In the genomic region with DNA sequence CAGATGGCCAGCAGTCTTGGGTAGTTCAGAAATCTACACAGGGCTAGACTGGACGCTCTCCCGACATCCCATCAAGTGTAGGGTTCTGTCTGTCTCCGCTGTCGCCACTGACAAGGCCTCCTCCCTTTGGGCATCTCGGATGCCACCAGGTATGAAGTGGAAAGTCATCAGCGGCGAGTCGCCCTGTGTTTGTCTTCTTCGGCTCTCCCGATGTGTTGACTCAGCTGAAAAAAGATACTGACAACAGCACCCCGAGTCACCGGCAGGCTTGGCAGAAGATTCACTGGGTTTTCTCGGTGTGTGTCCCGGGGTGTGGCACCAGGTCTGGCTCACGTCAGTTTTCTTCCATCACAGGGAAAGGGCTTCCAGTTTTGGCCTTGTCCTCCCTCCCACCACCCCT, we compare ENCODE assay signal across 19 cellular contexts. TPM values are rescaled to one million over a fixed set of nuclear protein-coding genes. Genes with fewer than 3 reads are reported as not detected.
DNase-seq lines count a peak whose midpoint lies in the region; ATAC-seq, FAIRE-seq and TF ChIP-seq lines count a peak whose summit lies in the region.
"Had no signal": no experiment of that assay in that cellular context is flagged by ENCODE, and none has a peak within 500 bp of the region (broad histone marks: within the 10 kb centered on the region; RNA-seq: fewer than 3 reads in every experiment).

No MANE protein-coding gene starts in this region.

- no peaks in the 10 kb centered on the region for H3K9me3 ChIP-seq in IMR-90 (ENCODE audit: control insufficient read depth, insufficient read depth, low read length)
- H3K9me3 ChIP-seq in mammary epithelial cell (replicated peaks; ENCODE audit: insufficient read depth, low read length) = no peaks in the 10 kb centered on the region
- no peaks in the 10 kb centered on the region for H3K9me3 ChIP-seq in kidney (ENCODE audit: control insufficient read depth in 1 of 2, low read length in 2 of 2)
- H3K9me3 ChIP-seq in trophoblast cell (ENCODE audit: insufficient read depth, low read depth, low read length) = no peaks in the 10 kb centered on the region
- no peaks in the 10 kb centered on the region for H3K9me3 ChIP-seq in thyroid gland
- H3K9me3 ChIP-seq: SJSA1 had no signal

- H4K12ac ChIP-seq in trophoblast cell (ENCODE audit: low read depth, low read length) = no peak overlapping the region

- H4K91ac ChIP-seq in IMR-90 (ENCODE audit: insufficient read depth, low read depth, low read length) (no peak overlapping the region), trophoblast cell (ENCODE audit: low read depth, low read length) (no peak overlapping the region)

- H4K20me1 ChIP-seq in IMR-90 (ENCODE audit: insufficient read depth, low read length) (no peaks in the 10 kb centered on the region), mammary epithelial cell (ENCODE audit: insufficient read depth, low read length) (no peaks in the 10 kb centered on the region)

- no peak overlapping the region for H2BK15ac ChIP-seq in IMR-90 (ENCODE audit: low read depth, low read length)

- H2BK120ac ChIP-seq in IMR-90 (ENCODE audit: low read depth, low read length) = no peak overlapping the region
- no peak overlapping the region for H2BK120ac ChIP-seq in trophoblast cell (ENCODE audit: insufficient read depth, low read length, poor library complexity)

- H3K79me2 ChIP-seq in mammary epithelial cell (ENCODE audit: insufficient read depth, low read length) = no peaks in the 10 kb centered on the region
- no peaks in the 10 kb centered on the region for H3K79me2 ChIP-seq in trophoblast cell (ENCODE audit: control insufficient read depth, insufficient read depth, low read length, poor library complexity)

- FAIRE-seq in kidney (lab: Jason Lieb, UNC) = no peak
- FAIRE-seq: G401.6, GM12891, GM19239 had no signal

- H2BK20ac ChIP-seq in IMR-90 (ENCODE audit: low read depth, low read length) = peak overlapping the region; percentile 45; the same call in 1 of the 2 replicates

- no peak for ATAC-seq in IMR-90 (ENCODE audit: low read depth)

- H2BK5ac ChIP-seq in IMR-90 (ENCODE audit: low read depth, low read length, poor library complexity, severe bottlenecking) (no peak overlapping the region), trophoblast cell (ENCODE audit: low read depth, low read length, poor library complexity) (no peak overlapping the region)

- no peak overlapping the region for H3K27ac Mint-ChIP-seq in activated T-helper 1 cell treated with anti-CD3 and anti-CD28 coated beads, Interleukin-12 subunit alpha, Interleukin-12 subunit beta, Interleukin-2, Interleukin-4 antibody, amounts not matched to agents 30 ng/mL and 10 ng/mL and 1 ng/mL, durations not matched to agents 14 hours and 24 hours and 36 hours
- H3K27ac Mint-ChIP-seq: B cell; CD4-positive, alpha-beta T cell had no signal

- H4K8ac ChIP-seq in IMR-90 (ENCODE audit: low read depth in 2 of 2, low read length in 2 of 2) (no peak overlapping the region), trophoblast cell (ENCODE audit: low read depth, low read length) (no peak overlapping the region)

- in situ Hi-C loops in IMR-90 (cut with MboI; ENCODE audit: low sequenced_read_pairs) (loop anchor here (10.0 kb wide), 1 partner anchor 395 kb away; the partner anchor contains the start of gene THPO), mammary epithelial cell (cut with MboI; ENCODE audit: low sequenced_read_pairs in 2 of 2) (loop anchor here in 1 of 2 donors (5.0 to 10.0 kb wide), 2 partner anchors 37 to 115 kb away; no protein-coding TSS in a partner anchor)

- H2AFZ ChIP-seq in IMR-90 (replicated peaks; ENCODE audit: low read length, poor library complexity) (no peak overlapping the region), mammary epithelial cell (ENCODE audit: low read depth, low read length) (peak overlapping the region; percentile 47), trophoblast cell (ENCODE audit: insufficient read depth, low read length, poor library complexity) (no peak overlapping the region)

- H3K4me2 ChIP-seq in IMR-90 (ENCODE audit: low read depth, low read length) (no peak overlapping the region), mammary epithelial cell (ENCODE audit: insufficient read depth, low read depth, low read length) (no peak overlapping the region), trophoblast cell (ENCODE audit: low read length) (no peak overlapping the region)

- H3K27ac ChIP-seq in IMR-90 (ENCODE audit: insufficient read depth, low read length) (no peak overlapping the region), mammary epithelial cell (ENCODE audit: insufficient read depth, low read depth, low read length) (no peak overlapping the region), kidney (ENCODE audit: low read depth in 2 of 2, low read length in 2 of 2) (no peak overlapping the region), trophoblast cell (ENCODE audit: low read depth, low read length) (no peak overlapping the region), thyroid gland (no peak overlapping the region)
- H3K27ac ChIP-seq: RWPE1, SJSA1 had no signal

- H3K4me1 Mint-ChIP-seq in activated T-helper 1 cell treated with anti-CD3 and anti-CD28 coated beads, Interleukin-12 subunit alpha, Interleukin-12 subunit beta, Interleukin-2, Interleukin-4 antibody, amounts not matched to agents 30 ng/mL and 10 ng/mL and 1 ng/mL, durations not matched to agents 14 hours and 24 hours and 36 hours (ENCODE audit: low read depth) = peaks cover 5% of the 10 kb centered on the region

- TF ChIP-seq RAD21 in IMR-90 (IDR thresholded peaks at IDR 0.05; ENCODE audit: low read length) = no peak

- H3K9me1 ChIP-seq in IMR-90 (ENCODE audit: insufficient read depth, low read length) = peaks cover 10% of the 10 kb centered on the region

- H3K4ac ChIP-seq in IMR-90 (ENCODE audit: low read depth, low read length) = no peak overlapping the region
- H3K4ac ChIP-seq in trophoblast cell (ENCODE audit: low read depth, low read length) = no peak overlapping the region

- H3K9ac ChIP-seq in IMR-90 (ENCODE audit: low read depth, low read length) (no peak overlapping the region), mammary epithelial cell (ENCODE audit: insufficient read depth, low read length) (no peak overlapping the region), kidney (ENCODE audit: low read length in 2 of 2) (no peak overlapping the region), trophoblast cell (ENCODE audit: low read length) (no peak overlapping the region)

- H2AK5ac ChIP-seq in IMR-90 (ENCODE audit: low read depth, low read length) = no peak overlapping the region
- H2AK5ac ChIP-seq in trophoblast cell (ENCODE audit: low read length) = no peak overlapping the region

- intact Hi-C loops in IMR-90 (cut with micrococcal nuclease) = no loop called here
- intact Hi-C loops in mammary epithelial cell (cut with micrococcal nuclease) = loop anchor here (5.0 to 10.0 kb wide), 2 partner anchors 42 to 405 kb away; partner anchors contain the start of genes CLCN2 and POLR2H
- intact Hi-C loops in kidney (cut with DNase I) = no loop called here
- intact Hi-C loops in thyroid gland (cut with DNase I) = no loop called here
- intact Hi-C loops in activated T-helper 1 cell treated with anti-CD3 and anti-CD28 coated beads, Interleukin-12 subunit alpha, Interleukin-12 subunit beta, Interleukin-2, Interleukin-4 antibody, amounts not matched to agents 30 ng/mL and 10 ng/mL and 1 ng/mL, durations not matched to agents 14 hours and 24 hours and 36 hours (cut with micrococcal nuclease) = no loop called here

- H3K4me3 ChIP-seq in IMR-90 (ENCODE audit: insufficient read depth, low read depth, low read length) = no peak overlapping the region
- no peak overlapping the region for H3K4me3 ChIP-seq in mammary epithelial cell (replicated peaks in 1 of 3; ENCODE audit: insufficient read depth in 1 of 3, low read depth in 2 of 3, low read length in 3 of 3)
- H3K4me3 ChIP-seq in kidney (ENCODE audit: low read length in 2 of 2) = no peak overlapping the region
- no peak overlapping the region for H3K4me3 ChIP-seq in trophoblast cell (ENCODE audit: low read depth, low read length)
- no peak overlapping the region for H3K4me3 ChIP-seq in thyroid gland (replicated peaks in 1 of 3)
- H3K4me3 ChIP-seq: SJSA1 had no signal

- no peak overlapping the region for H2AK9ac ChIP-seq in IMR-90 (replicated peaks; ENCODE audit: low read depth, low read length, poor library complexity)

- POLR2A ChIA-PET in IMR-90 (lab: Charles Lee; ENCODE audit: unreplicated experiment) = no interaction called here

- 84% methylated on average over 9 of the region's 15 CpGs; no CpG with 5 or more reads in 1 of the 2 experiments for WGBS in IMR-90 (ENCODE audit: extremely low coverage in 2 of 2, insufficient read length in 1 of 2), 2 experiments
- WGBS in mammary epithelial cell (ENCODE audit: low coverage, missing lambda C conversion rate) = 69% methylated on average over 12 of the region's 15 CpGs
- no CpG with 5 or more reads among the region's 15 CpGs for WGBS in trophoblast cell (ENCODE audit: extremely low coverage, insufficient coverage, insufficient read length)
- WGBS in thyroid gland, 2 donors = 89 to 91% methylated on average over 15 of the region's 15 CpGs

- no TSS peak for BruUV-seq in IMR-90 (replicated peaks; lab: Mats Ljungman, UMichigan)
- BruUV-seq in mammary epithelial cell (replicated peaks; lab: Mats Ljungman, UMichigan) = no TSS peak

- TF ChIP-seq POLR2A in IMR-90 (IDR thresholded peaks at IDR 0.05; ENCODE audit: low read depth, low read length) = no peak
- TF ChIP-seq POLR2A in thyroid gland (IDR thresholded peaks at IDR 0.05) = no peak

- H3K36me3 ChIP-seq in IMR-90 (ENCODE audit: control insufficient read depth, insufficient read depth, low read length) (no peaks in the 10 kb centered on the region), mammary epithelial cell (ENCODE audit: insufficient read depth, low read length) (no peaks in the 10 kb centered on the region), kidney (ENCODE audit: control insufficient read depth in 1 of 2, insufficient read depth in 2 of 2, low read length in 2 of 2) (no peaks in the 10 kb centered on the region), trophoblast cell (ENCODE audit: control insufficient read depth in 1 of 2, insufficient read depth in 2 of 2, low read length in 2 of 2) (no peaks in the 10 kb centered on the region), thyroid gland (no peaks in the 10 kb centered on the region)
- H3K36me3 ChIP-seq: SJSA1 had no signal

- H3K4me3 Mint-ChIP-seq in activated T-helper 1 cell treated with anti-CD3 and anti-CD28 coated beads, Interleukin-12 subunit alpha, Interleukin-12 subunit beta, Interleukin-2, Interleukin-4 antibody, amounts not matched to agents 30 ng/mL and 10 ng/mL and 1 ng/mL, durations not matched to agents 14 hours and 24 hours and 36 hours = no peak overlapping the region
- H3K4me3 Mint-ChIP-seq: B cell; CD4-positive, alpha-beta T cell had no signal

- H3K18ac ChIP-seq in IMR-90 (ENCODE audit: low read depth, low read length) (no peak overlapping the region), trophoblast cell (ENCODE audit: low read length) (no peak overlapping the region)

- H3K27me3 Mint-ChIP-seq in activated T-helper 1 cell treated with anti-CD3 and anti-CD28 coated beads, Interleukin-12 subunit alpha, Interleukin-12 subunit beta, Interleukin-2, Interleukin-4 antibody, amounts not matched to agents 30 ng/mL and 10 ng/mL and 1 ng/mL, durations not matched to agents 14 hours and 24 hours and 36 hours (ENCODE audit: insufficient read depth) = peaks cover 2% of the 10 kb centered on the region

- no peak overlapping the region for H3K56ac ChIP-seq in IMR-90 (ENCODE audit: extremely low read depth, insufficient read depth, low read length)

- DNase-seq in IMR-90 (no peak), mammary epithelial cell (peak; percentile 82), kidney (peak; percentile 30), trophoblast cell (no peak), OCI-M2 (lab: John Stamatoyannopoulos, UW; ENCODE audit: unreplicated experiment) (no peak), thyroid gland (no peak)
- DNase-seq in activated T-helper 1 cell treated with anti-CD3 and anti-CD28 coated beads, Interleukin-12 subunit alpha, Interleukin-12 subunit beta, Interleukin-2, Interleukin-4 antibody, amounts not matched to agents 30 ng/mL and 10 ng/mL and 1 ng/mL, durations not matched to agents 14 hours and 24 hours and 36 hours (ENCODE audit: low spot score) = no peak
- DNase-seq: Calu3; CD4-positive, alpha-beta T cell; DMS79 treated with DMSO at 0.1 percent for 48 hours; NCI-H1417 treated with DMSO at 0.1 percent for 48 hours; NCI-H2029; NCI-H2171 treated with DMSO at 0.1 percent for 48 hours had no signal

- H3K79me1 ChIP-seq in IMR-90 (ENCODE audit: low read depth in 1 of 2, low read length in 2 of 2) = no peaks in the 10 kb centered on the region
- peaks cover 4% of the 10 kb centered on the region for H3K79me1 ChIP-seq in trophoblast cell (ENCODE audit: low read length)

- no peak overlapping the region for H3K14ac ChIP-seq in IMR-90 (replicated peaks; ENCODE audit: low read depth, low read length)
- no peak overlapping the region for H3K14ac ChIP-seq in trophoblast cell (ENCODE audit: low read length)

- H3K27me3 ChIP-seq in IMR-90 (ENCODE audit: control insufficient read depth, insufficient read depth, low read length) = no peaks in the 10 kb centered on the region
- H3K27me3 ChIP-seq in mammary epithelial cell (ENCODE audit: insufficient read depth, low read length) = no peaks in the 10 kb centered on the region
- no peaks in the 10 kb centered on the region for H3K27me3 ChIP-seq in trophoblast cell (ENCODE audit: insufficient read depth, low read length)
- H3K27me3 ChIP-seq in thyroid gland = no peaks in the 10 kb centered on the region
- H3K27me3 ChIP-seq: SJSA1 had no signal

- CTCF ChIA-PET in IMR-90 (lab: Yijun Ruan, JAX) (no interaction called here), mammary epithelial cell (lab: Charles Lee; ENCODE audit: low non-redundant PET) (interaction anchor here (0.7 kb wide), 1 partner anchor 364 kb away, joined by 5 read pairs; no protein-coding TSS in a partner anchor)

- H3K23ac ChIP-seq in IMR-90 (ENCODE audit: low read depth, low read length) = no peak overlapping the region
- H3K23ac ChIP-seq in trophoblast cell (ENCODE audit: low read length) = no peak overlapping the region

- peak overlapping the region; percentile 39 for H2BK12ac ChIP-seq in trophoblast cell (ENCODE audit: low read length)

- H3K36me3 Mint-ChIP-seq in activated T-helper 1 cell treated with anti-CD3 and anti-CD28 coated beads, Interleukin-12 subunit alpha, Interleukin-12 subunit beta, Interleukin-2, Interleukin-4 antibody, amounts not matched to agents 30 ng/mL and 10 ng/mL and 1 ng/mL, durations not matched to agents 14 hours and 24 hours and 36 hours (ENCODE audit: low read depth) = no peaks in the 10 kb centered on the region

- no peaks in the 10 kb centered on the region for H3K9me3 Mint-ChIP-seq in activated T-helper 1 cell treated with anti-CD3 and anti-CD28 coated beads, Interleukin-12 subunit alpha, Interleukin-12 subunit beta, Interleukin-2, Interleukin-4 antibody, amounts not matched to agents 30 ng/mL and 10 ng/mL and 1 ng/mL, durations not matched to agents 14 hours and 24 hours and 36 hours
- H3K9me3 Mint-ChIP-seq: CD4-positive, alpha-beta T cell had no signal

- no peak for TF ChIP-seq CTCF in IMR-90 (conservative IDR thresholded peaks at IDR 0.05; ENCODE audit: low read depth, low read length)
- TF ChIP-seq CTCF in mammary epithelial cell (conservative IDR thresholded peaks at IDR 0.05 in 1 of 2, IDR thresholded peaks at IDR 0.05 in 1 of 2; ENCODE audit: extremely low read depth in 1 of 2, insufficient read depth in 1 of 2, low read depth in 1 of 2, low read length in 2 of 2) = no peak
- no peak for TF ChIP-seq CTCF in kidney (IDR thresholded peaks at IDR 0.05; ENCODE audit: borderline replicate concordance, extremely low read depth, insufficient read depth)
- TF ChIP-seq CTCF in thyroid gland (IDR thresholded peaks at IDR 0.05) = no peak

- H4K5ac ChIP-seq in IMR-90 (ENCODE audit: low read depth, low read length) = no peak overlapping the region

- dilution Hi-C loops in IMR-90 (cut with HindIII; ENCODE audit: low sequenced_read_pairs, unreplicated experiment) = no loop called here
- dilution Hi-C loops in mammary epithelial cell (cut with HindIII; ENCODE audit: low sequenced_read_pairs) = loop anchor here (5.0 kb wide), 2 partner anchors 37 to 112 kb away; no protein-coding TSS in a partner anchor

- H3K4me1 ChIP-seq in IMR-90 (ENCODE audit: control insufficient read depth, insufficient read depth, low read length) = peaks cover 34% of the 10 kb centered on the region
- H3K4me1 ChIP-seq in mammary epithelial cell (ENCODE audit: insufficient read depth, low read length) = peaks cover 23% of the 10 kb centered on the region
- no peaks in the 10 kb centered on the region for H3K4me1 ChIP-seq in kidney (ENCODE audit: control insufficient read depth in 1 of 2, insufficient read depth in 1 of 2, low read depth in 1 of 2, low read length in 2 of 2)
- peaks cover 13% of the 10 kb centered on the region in 2 experiments for H3K4me1 ChIP-seq in trophoblast cell (ENCODE audit: control insufficient read depth in 1 of 2, insufficient read depth in 2 of 2, low read length in 2 of 2)
- H3K4me1 ChIP-seq in thyroid gland = peaks cover 0 to 6% of the 10 kb centered on the region in 2 donors
- H3K4me1 ChIP-seq: SJSA1 had no signal

RNA-seq across cellular contexts. Expression of gene VPS8, which starts 42.2 kb away (rescaled TPM):
- total RNA-seq in IMR-90 (2012; rRNA removed) = 52.5 and 56.1 TPM in 2 replicates
- 13.1 and 14.0 TPM in 2 replicates for polyA plus RNA-seq in IMR-90 (2012; rRNA removed)
- polyA plus RNA-seq in IMR-90 (2012; cell fraction: cytosol; rRNA removed) = 1.9 and 3.2 TPM in 2 replicates
- polyA plus RNA-seq in IMR-90 (2012; cell fraction: nucleus; rRNA removed; ENCODE audit: low replicate concordance) = 11.9 and 55.8 TPM in 2 replicates
- total RNA-seq in mammary epithelial cell = 10 to 100 TPM; 42.1 to 68.8 TPM
- polyA plus RNA-seq in mammary epithelial cell = 10.3 TPM
- polyA minus RNA-seq in mammary epithelial cell = 74.2 TPM
- total RNA-seq in kidney = 55.0 TPM
- polyA plus RNA-seq in kidney (ENCODE audit: insufficient read depth, low read depth, low replicate concordance) = 10.8 TPM
- polyA plus RNA-seq in trophoblast cell (2013) = 9.8 and 10.1 TPM in 2 replicates
- total RNA-seq in thyroid gland = 100 to 1,000 TPM in 2 of 4 donors, 10 to 100 TPM in 2; 85.6 to 171 (median 103) TPM
- total RNA-seq in activated T-helper 1 cell treated with anti-CD3 and anti-CD28 coated beads, Interleukin-12 subunit alpha, Interleukin-12 subunit beta, Interleukin-2, Interleukin-4 antibody, amounts not matched to agents 30 ng/mL and 10 ng/mL and 1 ng/mL, durations not matched to agents 14 hours and 24 hours and 36 hours = 37.8 and 40.3 TPM in 2 replicates

RNA-seq across cellular contexts. Expression of gene MAGEF1, which starts 57.9 kb away (rescaled TPM):
- 10.6 and 16.4 TPM in 2 replicates for total RNA-seq in IMR-90 (2012; rRNA removed)
- polyA plus RNA-seq in IMR-90 (2012; rRNA removed) = 18.3 and 19.4 TPM in 2 replicates
- polyA plus RNA-seq in IMR-90 (2012; cell fraction: cytosol; rRNA removed) = 19.1 and 19.8 TPM in 2 replicates
- polyA plus RNA-seq in IMR-90 (2012; cell fraction: nucleus; rRNA removed; ENCODE audit: low replicate concordance) = 6.1 and 8.7 TPM in 2 replicates
- total RNA-seq in mammary epithelial cell = 10 to 100 TPM; 19.0 to 27.8 TPM
- 14.3 TPM for polyA plus RNA-seq in mammary epithelial cell
- 4.4 TPM for polyA minus RNA-seq in mammary epithelial cell
- 37.9 TPM for total RNA-seq in kidney
- 50.0 TPM for polyA plus RNA-seq in kidney (ENCODE audit: insufficient read depth, low read depth, low replicate concordance)
- 28.9 and 31.1 TPM in 2 replicates for polyA plus RNA-seq in trophoblast cell (2013)
- total RNA-seq in thyroid gland = 10 to 100 TPM; 48.8 to 70.8 (median 63.5) TPM
- total RNA-seq in activated T-helper 1 cell treated with anti-CD3 and anti-CD28 coated beads, Interleukin-12 subunit alpha, Interleukin-12 subunit beta, Interleukin-2, Interleukin-4 antibody, amounts not matched to agents 30 ng/mL and 10 ng/mL and 1 ng/mL, durations not matched to agents 14 hours and 24 hours and 36 hours = 16.0 and 17.3 TPM in 2 replicates

Comparison
In these comparisons a context has a peak if more than half of its experiments do, and no peak if none do; other contexts are left out.
1. DNase-seq: peak in mammary epithelial cell (single experiment) and kidney (single experiment); none in IMR-90 (single experiment), trophoblast cell (0 of 2), OCI-M2 (single experiment), thyroid gland (0 of 2) and activated T-helper 1 cell treated with anti-CD3 and anti-CD28 coated beads, Interleukin-12 subunit alpha, Interleukin-12 subunit beta, Interleukin-2, Interleukin-4 antibody, amounts not matched to agents 30 ng/mL and 10 ng/mL and 1 ng/mL, durations not matched to agents 14 hours and 24 hours and 36 hours (single experiment).